Comparison of ENCODE assay signal across 1 cellular context in genomic region chr15:68640791-68641331, GRCh38.
TF ChIP-seq lines count a peak whose summit lies in the region.

No MANE protein-coding gene starts in this region.

TF ChIP-seq in WTC11, 78 proteins besides CTCF, POLR2A, EP300 and RAD21 (continued from another document):
- TF ChIP-seq ZNF416 (CRISPR knock-in tag; IDR thresholded peaks at IDR 0.05) (no peak), FOXJ3 (CRISPR knock-in tag; IDR thresholded peaks at IDR 0.05; ENCODE audit: borderline replicate concordance) (no peak)
